1 cellular context compared by ENCODE assay signal in the genomic region with DNA sequence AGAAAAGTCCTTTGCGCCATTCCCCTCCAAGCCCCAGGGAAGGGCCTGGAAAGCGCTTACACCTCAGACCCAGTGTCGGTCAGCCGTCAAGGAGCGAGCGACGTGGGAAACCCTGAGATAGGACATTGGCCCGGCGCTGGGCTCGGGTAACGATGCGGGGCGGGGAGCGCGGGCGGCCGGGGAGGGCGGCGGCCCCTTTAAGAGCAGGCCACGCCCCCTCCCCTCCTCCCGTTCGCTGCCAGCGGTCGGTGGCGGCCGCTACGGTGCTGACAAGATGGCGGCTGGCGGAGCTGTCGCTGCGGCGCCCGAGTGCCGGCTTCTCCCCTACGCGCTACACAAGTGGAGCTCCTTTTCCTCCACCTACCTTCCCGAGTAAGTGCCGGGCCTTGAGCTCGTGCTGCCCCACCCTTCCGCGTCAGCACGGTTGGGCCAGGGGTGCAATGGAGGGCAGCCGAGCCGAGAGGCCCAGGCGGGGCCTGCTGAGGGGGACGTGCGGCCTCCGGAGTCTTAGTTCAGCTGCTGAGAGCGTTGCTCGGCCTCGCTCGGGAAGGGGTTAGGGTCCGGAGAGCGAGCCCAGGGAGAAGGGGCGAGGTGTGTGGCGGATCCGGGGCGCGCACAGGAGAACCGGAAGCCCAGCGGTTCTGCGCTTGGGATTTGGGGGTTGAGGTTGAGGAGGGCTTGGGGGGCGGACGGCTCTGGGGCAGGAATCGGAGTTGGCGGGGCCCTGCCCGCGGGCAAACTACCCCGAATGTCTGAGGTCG.
TF ChIP-seq lines count a peak whose summit lies in the region.

Gene MKLN1, plus strand, starts transcription at position 251 of the 761 bp plus-strand sequence. Its CDS starts 24 bp downstream, at position 275.

TF ChIP-seq in HepG2, 621 proteins besides CTCF, POLR2A, EP300 and RAD21 (continued from another document and continues in another):
- TF ChIP-seq ZNF512B (CRISPR knock-in tag; IDR thresholded peaks at IDR 0.05; ENCODE audit: borderline replicate concordance) = peak; percentile 78; the same call in 1 of the 2 replicates
- TF ChIP-seq ZNF441 (CRISPR knock-in tag; IDR thresholded peaks at IDR 0.05; ENCODE audit: borderline replicate concordance) = peak; percentile 64; the same call in 1 of the 2 replicates
- TF ChIP-seq PHF20 (CRISPR knock-in tag; IDR thresholded peaks at IDR 0.05) = no peak; the same call in 1 of the 2 replicates
- no peak for TF ChIP-seq SIX1 (CRISPR knock-in tag; IDR thresholded peaks at IDR 0.05; ENCODE audit: borderline replicate concordance)
- no peak for TF ChIP-seq PCBP2 (optimal IDR thresholded peaks at IDR 0.05; ENCODE audit: low read depth, low read length, poor library complexity, severe bottlenecking)
- 0 out of 2 replicates have a peak, but pooled peaks have one; percentile 43 for TF ChIP-seq ZNF326 (CRISPR knock-in tag; IDR thresholded peaks at IDR 0.05; ENCODE audit: borderline replicate concordance)
- no peak for TF ChIP-seq SOX13 (IDR thresholded peaks at IDR 0.05)
- TF ChIP-seq SOX13 (CRISPR knock-in tag; conservative IDR thresholded peaks at IDR 0.05 in 1 of 2, IDR thresholded peaks at IDR 0.05 in 1 of 2) = peak in 1 of 2 experiments; percentile 44; a peak in 2 of 4 replicates
- TF ChIP-seq NFE2 (CRISPR knock-in tag; IDR thresholded peaks at IDR 0.05) = peak; percentile 7; the same call in 1 of the 2 replicates
- TF ChIP-seq CCDC6 (CRISPR knock-in tag; IDR thresholded peaks at IDR 0.05) = peak; percentile 89
- 0 out of 2 replicates have a peak, but pooled peaks have one; percentile 83 for TF ChIP-seq ZNF784 (CRISPR knock-in tag; IDR thresholded peaks at IDR 0.05; ENCODE audit: borderline replicate concordance)
- TF ChIP-seq ZSCAN12 (CRISPR knock-in tag; IDR thresholded peaks at IDR 0.05) = no peak
- TF ChIP-seq ZNF546 (CRISPR knock-in tag; conservative IDR thresholded peaks at IDR 0.05) = peak; percentile 86; the same call in 1 of the 2 replicates
- no peak for TF ChIP-seq PTBP1 (IDR thresholded peaks at IDR 0.05; ENCODE audit: low read depth, low read length, poor library complexity, severe bottlenecking)
- TF ChIP-seq, protein P1, sequence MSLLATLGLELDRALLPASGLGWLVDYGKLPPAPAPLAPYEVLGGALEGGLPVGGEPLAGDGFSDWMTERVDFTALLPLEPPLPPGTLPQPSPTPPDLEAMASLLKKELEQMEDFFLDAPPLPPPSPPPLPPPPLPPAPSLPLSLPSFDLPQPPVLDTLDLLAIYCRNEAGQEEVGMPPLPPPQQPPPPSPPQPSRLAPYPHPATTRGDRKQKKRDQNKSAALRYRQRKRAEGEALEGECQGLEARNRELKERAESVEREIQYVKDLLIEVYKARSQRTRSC (CRISPR knock-in tag; IDR thresholded peaks at IDR 0.05; ENCODE audit: low read depth) = peak; percentile 45; the same call in 1 of the 2 replicates
- TF ChIP-seq, protein P2, sequence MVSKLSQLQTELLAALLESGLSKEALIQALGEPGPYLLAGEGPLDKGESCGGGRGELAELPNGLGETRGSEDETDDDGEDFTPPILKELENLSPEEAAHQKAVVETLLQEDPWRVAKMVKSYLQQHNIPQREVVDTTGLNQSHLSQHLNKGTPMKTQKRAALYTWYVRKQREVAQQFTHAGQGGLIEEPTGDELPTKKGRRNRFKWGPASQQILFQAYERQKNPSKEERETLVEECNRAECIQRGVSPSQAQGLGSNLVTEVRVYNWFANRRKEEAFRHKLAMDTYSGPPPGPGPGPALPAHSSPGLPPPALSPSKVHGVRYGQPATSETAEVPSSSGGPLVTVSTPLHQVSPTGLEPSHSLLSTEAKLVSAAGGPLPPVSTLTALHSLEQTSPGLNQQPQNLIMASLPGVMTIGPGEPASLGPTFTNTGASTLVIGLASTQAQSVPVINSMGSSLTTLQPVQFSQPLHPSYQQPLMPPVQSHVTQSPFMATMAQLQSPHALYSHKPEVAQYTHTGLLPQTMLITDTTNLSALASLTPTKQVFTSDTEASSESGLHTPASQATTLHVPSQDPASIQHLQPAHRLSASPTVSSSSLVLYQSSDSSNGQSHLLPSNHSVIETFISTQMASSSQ (IDR thresholded peaks at IDR 0.05; ENCODE audit: low read depth) = no peak
- TF ChIP-seq, protein P2 (CRISPR knock-in tag; IDR thresholded peaks at IDR 0.05; ENCODE audit: borderline replicate concordance) = peak; percentile 69; the same call in 1 of the 2 replicates
- TF ChIP-seq JUND (CRISPR knock-in tag; IDR thresholded peaks at IDR 0.05) = no peak; the same call in 1 of the 2 replicates
- TF ChIP-seq, protein P3, sequence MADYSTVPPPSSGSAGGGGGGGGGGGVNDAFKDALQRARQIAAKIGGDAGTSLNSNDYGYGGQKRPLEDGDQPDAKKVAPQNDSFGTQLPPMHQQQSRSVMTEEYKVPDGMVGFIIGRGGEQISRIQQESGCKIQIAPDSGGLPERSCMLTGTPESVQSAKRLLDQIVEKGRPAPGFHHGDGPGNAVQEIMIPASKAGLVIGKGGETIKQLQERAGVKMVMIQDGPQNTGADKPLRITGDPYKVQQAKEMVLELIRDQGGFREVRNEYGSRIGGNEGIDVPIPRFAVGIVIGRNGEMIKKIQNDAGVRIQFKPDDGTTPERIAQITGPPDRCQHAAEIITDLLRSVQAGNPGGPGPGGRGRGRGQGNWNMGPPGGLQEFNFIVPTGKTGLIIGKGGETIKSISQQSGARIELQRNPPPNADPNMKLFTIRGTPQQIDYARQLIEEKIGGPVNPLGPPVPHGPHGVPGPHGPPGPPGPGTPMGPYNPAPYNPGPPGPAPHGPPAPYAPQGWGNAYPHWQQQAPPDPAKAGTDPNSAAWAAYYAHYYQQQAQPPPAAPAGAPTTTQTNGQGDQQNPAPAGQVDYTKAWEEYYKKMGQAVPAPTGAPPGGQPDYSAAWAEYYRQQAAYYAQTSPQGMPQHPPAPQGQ (CRISPR knock-in tag; IDR thresholded peaks at IDR 0.05; ENCODE audit: borderline replicate concordance) = 0 out of 2 replicates have a peak, but pooled peaks have one; percentile 2
- TF ChIP-seq USF2 (IDR thresholded peaks at IDR 0.05; ENCODE audit: low read depth, low read length) = no peak
- TF ChIP-seq USF2 (CRISPR knock-in tag; IDR thresholded peaks at IDR 0.05; ENCODE audit: borderline replicate concordance) = 0 out of 2 replicates have a peak, but pooled peaks have one; percentile 21
- TF ChIP-seq, protein P4, sequence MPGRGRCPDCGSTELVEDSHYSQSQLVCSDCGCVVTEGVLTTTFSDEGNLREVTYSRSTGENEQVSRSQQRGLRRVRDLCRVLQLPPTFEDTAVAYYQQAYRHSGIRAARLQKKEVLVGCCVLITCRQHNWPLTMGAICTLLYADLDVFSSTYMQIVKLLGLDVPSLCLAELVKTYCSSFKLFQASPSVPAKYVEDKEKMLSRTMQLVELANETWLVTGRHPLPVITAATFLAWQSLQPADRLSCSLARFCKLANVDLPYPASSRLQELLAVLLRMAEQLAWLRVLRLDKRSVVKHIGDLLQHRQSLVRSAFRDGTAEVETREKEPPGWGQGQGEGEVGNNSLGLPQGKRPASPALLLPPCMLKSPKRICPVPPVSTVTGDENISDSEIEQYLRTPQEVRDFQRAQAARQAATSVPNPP (CRISPR knock-in tag; IDR thresholded peaks at IDR 0.05) = peak; percentile 37; the same call in 1 of the 2 replicates
- no peak for TF ChIP-seq XBP1 (CRISPR knock-in tag; IDR thresholded peaks at IDR 0.05)
- TF ChIP-seq, protein P5, sequence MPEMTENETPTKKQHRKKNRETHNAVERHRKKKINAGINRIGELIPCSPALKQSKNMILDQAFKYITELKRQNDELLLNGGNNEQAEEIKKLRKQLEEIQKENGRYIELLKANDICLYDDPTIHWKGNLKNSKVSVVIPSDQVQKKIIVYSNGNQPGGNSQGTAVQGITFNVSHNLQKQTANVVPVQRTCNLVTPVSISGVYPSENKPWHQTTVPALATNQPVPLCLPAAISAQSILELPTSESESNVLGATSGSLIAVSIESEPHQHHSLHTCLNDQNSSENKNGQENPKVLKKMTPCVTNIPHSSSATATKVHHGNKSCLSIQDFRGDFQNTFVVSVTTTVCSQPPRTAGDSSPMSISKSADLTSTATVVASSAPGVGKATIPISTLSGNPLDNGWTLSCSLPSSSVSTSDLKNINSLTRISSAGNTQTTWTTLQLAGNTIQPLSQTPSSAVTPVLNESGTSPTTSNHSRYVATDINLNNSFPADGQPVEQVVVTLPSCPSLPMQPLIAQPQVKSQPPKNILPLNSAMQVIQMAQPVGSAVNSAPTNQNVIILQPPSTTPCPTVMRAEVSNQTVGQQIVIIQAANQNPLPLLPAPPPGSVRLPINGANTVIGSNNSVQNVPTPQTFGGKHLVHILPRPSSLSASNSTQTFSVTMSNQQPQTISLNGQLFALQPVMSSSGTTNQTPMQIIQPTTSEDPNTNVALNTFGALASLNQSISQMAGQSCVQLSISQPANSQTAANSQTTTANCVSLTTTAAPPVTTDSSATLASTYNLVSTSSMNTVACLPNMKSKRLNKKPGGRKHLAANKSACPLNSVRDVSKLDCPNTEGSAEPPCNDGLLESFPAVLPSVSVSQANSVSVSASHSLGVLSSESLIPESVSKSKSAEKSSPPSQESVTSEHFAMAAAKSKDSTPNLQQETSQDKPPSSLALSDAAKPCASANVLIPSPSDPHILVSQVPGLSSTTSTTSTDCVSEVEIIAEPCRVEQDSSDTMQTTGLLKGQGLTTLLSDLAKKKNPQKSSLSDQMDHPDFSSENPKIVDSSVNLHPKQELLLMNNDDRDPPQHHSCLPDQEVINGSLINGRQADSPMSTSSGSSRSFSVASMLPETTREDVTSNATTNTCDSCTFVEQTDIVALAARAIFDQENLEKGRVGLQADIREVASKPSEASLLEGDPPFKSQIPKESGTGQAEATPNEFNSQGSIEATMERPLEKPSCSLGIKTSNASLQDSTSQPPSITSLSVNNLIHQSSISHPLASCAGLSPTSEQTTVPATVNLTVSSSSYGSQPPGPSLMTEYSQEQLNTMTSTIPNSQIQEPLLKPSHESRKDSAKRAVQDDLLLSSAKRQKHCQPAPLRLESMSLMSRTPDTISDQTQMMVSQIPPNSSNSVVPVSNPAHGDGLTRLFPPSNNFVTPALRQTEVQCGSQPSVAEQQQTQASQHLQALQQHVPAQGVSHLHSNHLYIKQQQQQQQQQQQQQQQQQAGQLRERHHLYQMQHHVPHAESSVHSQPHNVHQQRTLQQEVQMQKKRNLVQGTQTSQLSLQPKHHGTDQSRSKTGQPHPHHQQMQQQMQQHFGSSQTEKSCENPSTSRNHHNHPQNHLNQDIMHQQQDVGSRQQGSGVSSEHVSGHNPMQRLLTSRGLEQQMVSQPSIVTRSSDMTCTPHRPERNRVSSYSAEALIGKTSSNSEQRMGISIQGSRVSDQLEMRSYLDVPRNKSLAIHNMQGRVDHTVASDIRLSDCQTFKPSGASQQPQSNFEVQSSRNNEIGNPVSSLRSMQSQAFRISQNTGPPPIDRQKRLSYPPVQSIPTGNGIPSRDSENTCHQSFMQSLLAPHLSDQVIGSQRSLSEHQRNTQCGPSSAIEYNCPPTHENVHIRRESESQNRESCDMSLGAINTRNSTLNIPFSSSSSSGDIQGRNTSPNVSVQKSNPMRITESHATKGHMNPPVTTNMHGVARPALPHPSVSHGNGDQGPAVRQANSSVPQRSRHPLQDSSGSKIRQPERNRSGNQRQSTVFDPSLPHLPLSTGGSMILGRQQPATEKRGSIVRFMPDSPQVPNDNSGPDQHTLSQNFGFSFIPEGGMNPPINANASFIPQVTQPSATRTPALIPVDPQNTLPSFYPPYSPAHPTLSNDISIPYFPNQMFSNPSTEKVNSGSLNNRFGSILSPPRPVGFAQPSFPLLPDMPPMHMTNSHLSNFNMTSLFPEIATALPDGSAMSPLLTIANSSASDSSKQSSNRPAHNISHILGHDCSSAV (CRISPR knock-in tag; IDR thresholded peaks at IDR 0.05; ENCODE audit: borderline replicate concordance) = no peak
